1 cellular context compared by ENCODE assay signal in genomic region chr17:46795379-46795952, GRCh38.
TF ChIP-seq lines count a peak whose summit lies in the region.

No MANE protein-coding gene starts in this region.

TF ChIP-seq in K562, 482 proteins besides CTCF, POLR2A, EP300 and RAD21 (continued from another document and continues in another):
- peak; percentile 59 for TF ChIP-seq MGA (IDR thresholded peaks at IDR 0.05)
- TF ChIP-seq TFAP4 (CRISPR knock-in tag; IDR thresholded peaks at IDR 0.05; ENCODE audit: borderline replicate concordance) = peak; percentile 82; the same call in 1 of the 2 replicates
- no peak for TF ChIP-seq HIVEP1 (CRISPR knock-in tag; IDR thresholded peaks at IDR 0.05)
- peak in 1 of 2 experiments; percentile 38; a peak in 1 of 4 replicates for TF ChIP-seq ZNF639 (CRISPR knock-in tag; conservative IDR thresholded peaks at IDR 0.05 in 1 of 2, IDR thresholded peaks at IDR 0.05 in 1 of 2)
- no peak for TF ChIP-seq GATA2 (CRISPR knock-in tag; IDR thresholded peaks at IDR 0.05)
- peak; percentile 82 for TF ChIP-seq MTA3 (IDR thresholded peaks at IDR 0.05; ENCODE audit: borderline replicate concordance)
- peak; percentile 48 for TF ChIP-seq POLR2B (IDR thresholded peaks at IDR 0.05; ENCODE audit: low read depth, partially characterized antibody)
- 0 out of 2 replicates have a peak, but pooled peaks have one; percentile 16 for TF ChIP-seq XRCC5 (IDR thresholded peaks at IDR 0.05; ENCODE audit: low read depth, low read length)
- TF ChIP-seq SMARCA5 (IDR thresholded peaks at IDR 0.05) = peak; percentile 63; the same call in 1 of the 2 replicates
- peak; percentile 76 for TF ChIP-seq EP400 (IDR thresholded peaks at IDR 0.05)
- peak in 1 of 2 experiments; percentile 91; a peak in 3 of 4 replicates for TF ChIP-seq UBTF (IDR thresholded peaks at IDR 0.05; ENCODE audit: borderline replicate concordance in 1 of 2, low read depth in 2 of 2, low read length in 2 of 2)
- TF ChIP-seq HDAC1 (IDR thresholded peaks at IDR 0.05) = peak in 1 of 2 experiments; percentile 85; a peak in 2 of 4 replicates
- no peak for TF ChIP-seq SMAD3 (CRISPR knock-in tag; conservative IDR thresholded peaks at IDR 0.05)
- TF ChIP-seq BRD4 (IDR thresholded peaks at IDR 0.05) = no peak
- no peak for TF ChIP-seq BACH1 (tag; IDR thresholded peaks at IDR 0.05)
- TF ChIP-seq PHF8 (IDR thresholded peaks at IDR 0.05; ENCODE audit: borderline replicate concordance, low read length) = peak; percentile 54; the same call in 1 of the 2 replicates
- TF ChIP-seq SMARCE1 (IDR thresholded peaks at IDR 0.05) = peak; percentile 91
- TF ChIP-seq FOSL1 (tag; conservative IDR thresholded peaks at IDR 0.05) = peak; percentile 89
- TF ChIP-seq, protein P1, sequence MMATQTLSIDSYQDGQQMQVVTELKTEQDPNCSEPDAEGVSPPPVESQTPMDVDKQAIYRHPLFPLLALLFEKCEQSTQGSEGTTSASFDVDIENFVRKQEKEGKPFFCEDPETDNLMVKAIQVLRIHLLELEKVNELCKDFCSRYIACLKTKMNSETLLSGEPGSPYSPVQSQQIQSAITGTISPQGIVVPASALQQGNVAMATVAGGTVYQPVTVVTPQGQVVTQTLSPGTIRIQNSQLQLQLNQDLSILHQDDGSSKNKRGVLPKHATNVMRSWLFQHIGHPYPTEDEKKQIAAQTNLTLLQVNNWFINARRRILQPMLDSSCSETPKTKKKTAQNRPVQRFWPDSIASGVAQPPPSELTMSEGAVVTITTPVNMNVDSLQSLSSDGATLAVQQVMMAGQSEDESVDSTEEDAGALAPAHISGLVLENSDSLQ (IDR thresholded peaks at IDR 0.05) = peak; percentile 47; the same call in 1 of the 2 replicates
- no peak for TF ChIP-seq ZBTB17 (CRISPR knock-in tag; IDR thresholded peaks at IDR 0.05)
- TF ChIP-seq NCOA1 (IDR thresholded peaks at IDR 0.05; ENCODE audit: low read depth) = 0 out of 2 replicates have a peak, but pooled peaks have one; percentile 48
- TF ChIP-seq, protein P2, sequence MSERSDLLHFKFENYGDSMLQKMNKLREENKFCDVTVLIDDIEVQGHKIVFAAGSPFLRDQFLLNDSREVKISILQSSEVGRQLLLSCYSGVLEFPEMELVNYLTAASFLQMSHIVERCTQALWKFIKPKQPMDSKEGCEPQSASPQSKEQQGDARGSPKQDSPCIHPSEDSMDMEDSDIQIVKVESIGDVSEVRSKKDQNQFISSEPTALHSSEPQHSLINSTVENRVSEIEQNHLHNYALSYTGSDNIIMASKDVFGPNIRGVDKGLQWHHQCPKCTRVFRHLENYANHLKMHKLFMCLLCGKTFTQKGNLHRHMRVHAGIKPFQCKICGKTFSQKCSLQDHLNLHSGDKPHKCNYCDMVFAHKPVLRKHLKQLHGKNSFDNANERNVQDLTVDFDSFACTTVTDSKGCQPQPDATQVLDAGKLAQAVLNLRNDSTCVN (CRISPR knock-in tag; IDR thresholded peaks at IDR 0.05) = peak; percentile 71; the same call in 1 of the 2 replicates
- peak; percentile 39 for TF ChIP-seq HMGN3 (IDR thresholded peaks at IDR 0.05; ENCODE audit: borderline replicate concordance, extremely low read depth, insufficient read length, low read depth, low read length)
- peak; percentile 46; the same call in 1 of the 2 replicates for TF ChIP-seq MAFF (IDR thresholded peaks at IDR 0.05; ENCODE audit: low read length)
- peak; percentile 97 for TF ChIP-seq ETV5 (CRISPR knock-in tag; IDR thresholded peaks at IDR 0.05; ENCODE audit: low read depth)
- 0 out of 2 replicates have a peak, but pooled peaks have one; percentile 67 for TF ChIP-seq HBP1 (CRISPR knock-in tag; IDR thresholded peaks at IDR 0.05)
- peak; percentile 43; the same call in 1 of the 2 replicates for TF ChIP-seq TCF3 (CRISPR knock-in tag; IDR thresholded peaks at IDR 0.05)
- peak; percentile 57; the same call in 1 of the 2 replicates for TF ChIP-seq SOX6 (IDR thresholded peaks at IDR 0.05)
- no peak for TF ChIP-seq E2F1 (CRISPR knock-in tag; IDR thresholded peaks at IDR 0.05)
- no peak for TF ChIP-seq ZNF717 (CRISPR knock-in tag; IDR thresholded peaks at IDR 0.05)
